In genomic region chr2:208642125-208642779, GRCh38 we compare ENCODE assay signal across 23 cellular contexts.
A peak's percentile ranks its signal among the peaks of the same experiment; 100 is the strongest.
DNase-seq lines count a peak whose midpoint lies in the region; ATAC-seq, FAIRE-seq and TF ChIP-seq lines count a peak whose summit lies in the region.
"Had no signal": no experiment of that assay in that cellular context is flagged by ENCODE, and none has a peak within 500 bp of the region (broad histone marks: within the 10 kb centered on the region; RNA-seq: fewer than 3 reads in every experiment).

No MANE protein-coding gene starts in this region.

- no peak overlapping the region for H3K27ac ChIP-seq in HepG2 (ENCODE audit: extremely low read length, insufficient read depth, low read length)
- no peak overlapping the region for H3K27ac ChIP-seq in right lobe of liver
- H3K27ac ChIP-seq in CD4-positive, alpha-beta memory T cell (ENCODE audit: low read depth, low read length), result no peak overlapping the region
- H3K27ac ChIP-seq: 22Rv1; BLaER1 treated with 17β-estradiol and CSF1 and Interleukin-3, amounts not matched to agents 10 nM and 100 nM; GM23248 had no signal

- TF ChIP-seq POLR2A in HepG2 (IDR thresholded peaks at IDR 0.05; ENCODE audit: insufficient read depth in 1 of 2, low read depth in 2 of 2, low read length in 2 of 2), result no peak
- no peak for TF ChIP-seq POLR2A in right lobe of liver (IDR thresholded peaks at IDR 0.05)

- H3K36me3 ChIP-seq in HepG2 (replicated peaks in 1 of 2; ENCODE audit: control insufficient read depth in 1 of 2, insufficient read depth in 2 of 2, low read length in 2 of 2) (no peaks in the 10 kb centered on the region), right lobe of liver (no peaks in the 10 kb centered on the region), bronchial epithelial cell (ENCODE audit: control insufficient read depth, insufficient read depth, low read length) (no peaks in the 10 kb centered on the region)
- no peaks in the 10 kb centered on the region for H3K36me3 ChIP-seq in CD4-positive, alpha-beta memory T cell (ENCODE audit: insufficient read depth, low read length)
- H3K36me3 ChIP-seq: BE2C; BLaER1 treated with 17β-estradiol and CSF1 and Interleukin-3, amounts not matched to agents 10 nM and 100 nM had no signal

- H2AFZ ChIP-seq in HepG2 (ENCODE audit: low read length), result no peak overlapping the region
- H2AFZ ChIP-seq: GM23248 had no signal

- H3K27me3 Mint-ChIP-seq in nephron (ENCODE audit: low read depth), result no peaks in the 10 kb centered on the region
- no peaks in the 10 kb centered on the region for H3K27me3 Mint-ChIP-seq in immature natural killer cell (ENCODE audit: low read depth in 3 of 3)
- H3K27me3 Mint-ChIP-seq in CD4-positive, alpha-beta memory T cell, result no peaks in the 10 kb centered on the region
- H3K27me3 Mint-ChIP-seq: CD4-positive, alpha-beta T cell had no signal

- H3K4me1 ChIP-seq in HepG2 (ENCODE audit: insufficient read depth, low read length) (no peaks in the 10 kb centered on the region), right lobe of liver (no peaks in the 10 kb centered on the region)
- H3K4me1 ChIP-seq in CD4-positive, alpha-beta memory T cell (ENCODE audit: insufficient read depth, low read length), result no peaks in the 10 kb centered on the region
- H3K4me1 ChIP-seq: BE2C had no signal

- H3K27ac Mint-ChIP-seq in nephron (peak overlapping the region in 2 of 3 experiments; percentile 6 to 72), immature natural killer cell (no peak overlapping the region)
- no peak overlapping the region for H3K27ac Mint-ChIP-seq in CD4-positive, alpha-beta memory T cell
- H3K27ac Mint-ChIP-seq: CD14-positive monocyte; CD4-positive, alpha-beta T cell had no signal

- H3K9me3 Mint-ChIP-seq in nephron (no peaks in the 10 kb centered on the region), immature natural killer cell (peaks cover 0 to 12% (median 4%) of the 10 kb centered on the region in 6 donors)
- H3K9me3 Mint-ChIP-seq in CD4-positive, alpha-beta memory T cell, result peaks cover 0 to 4% (median 2%) of the 10 kb centered on the region in 8 donors

- H4K20me1 ChIP-seq in HepG2 (ENCODE audit: insufficient read depth, low read length), result no peaks in the 10 kb centered on the region
- H4K20me1 ChIP-seq: BLaER1 treated with 17β-estradiol and CSF1 and Interleukin-3, amounts not matched to agents 10 nM and 100 nM had no signal

- POLR2A ChIA-PET in HepG2 (lab: Yijun Ruan, JAX), result no interaction called here
- POLR2A ChIA-PET in CD4-positive, alpha-beta memory T cell (lab: Charles Lee; ENCODE audit: partially characterized antibody), result no interaction called here

- no peaks in the 10 kb centered on the region for H3K27me3 ChIP-seq in HepG2 (ENCODE audit: control insufficient read depth in 1 of 2, insufficient read depth in 2 of 2, low read length in 2 of 2)
- no peaks in the 10 kb centered on the region for H3K27me3 ChIP-seq in right lobe of liver
- H3K27me3 ChIP-seq in bronchial epithelial cell (ENCODE audit: control insufficient read depth, insufficient read depth, low read length), result no peaks in the 10 kb centered on the region
- H3K27me3 ChIP-seq in CD4-positive, alpha-beta memory T cell (ENCODE audit: insufficient read depth, low read length), result no peaks in the 10 kb centered on the region
- H3K27me3 ChIP-seq: BE2C; BLaER1 treated with 17β-estradiol and CSF1 and Interleukin-3, amounts not matched to agents 10 nM and 100 nM had no signal

- TF ChIP-seq EP300 in HepG2 (IDR thresholded peaks at IDR 0.05; ENCODE audit: low read depth in 2 of 2, low read length in 2 of 2), result no peak
- TF ChIP-seq EP300 in HepG2 (CRISPR knock-in tag; IDR thresholded peaks at IDR 0.05; ENCODE audit: borderline replicate concordance), result no peak

- H3K4me2 ChIP-seq in HepG2 (ENCODE audit: low read depth, low read length), result no peak overlapping the region
- H3K4me2 ChIP-seq: BLaER1 treated with 17β-estradiol and CSF1 and Interleukin-3, amounts not matched to agents 10 nM and 100 nM had no signal

- TF ChIP-seq CTCF in HepG2 (CRISPR knock-in tag; IDR thresholded peaks at IDR 0.05) (no peak), right lobe of liver (IDR thresholded peaks at IDR 0.05) (no peak), bronchial epithelial cell (IDR thresholded peaks at IDR 0.05; ENCODE audit: insufficient read depth, low read length, severe bottlenecking) (no peak), nephron (IDR thresholded peaks at IDR 0.05; ENCODE audit: unreplicated experiment in 3 of 3) (no peak)

- H3K9me3 ChIP-seq in HepG2 (ENCODE audit: low read length) (no peaks in the 10 kb centered on the region), right lobe of liver (no peaks in the 10 kb centered on the region)
- H3K9me3 ChIP-seq in CD4-positive, alpha-beta memory T cell (ENCODE audit: control insufficient read depth in 1 of 2, low read length in 2 of 2), result no peaks in the 10 kb centered on the region
- H3K9me3 ChIP-seq: BE2C; BLaER1 treated with 17β-estradiol and CSF1 and Interleukin-3, amounts not matched to agents 10 nM and 100 nM; Caco-2 had no signal

- in situ Hi-C loops in HepG2 (cut with HindIII; ENCODE audit: extremely low pct_ligation_motif_present, low pct_unique_long_range_greater_than_20kb), result no loop called here

- DNase-seq in HepG2 (ENCODE audit: low spot score) (no peak), right lobe of liver (no peak), bronchial epithelial cell (ENCODE audit: low read depth) (peak; percentile 23), immature natural killer cell (no peak)
- no peak for DNase-seq in CD4-positive, alpha-beta memory T cell
- DNase-seq: ACHN; AML-193; BE2C; Caco-2; CD4-positive, alpha-beta T cell; DMS153; DND-41; GM23248; H7; HCEC 1CT had no signal

- intact Hi-C loops in HepG2 (cut with micrococcal nuclease; ENCODE audit: unreplicated experiment) (no loop called here), right lobe of liver (cut with DNase I) (no loop called here)
- intact Hi-C loops in CD4-positive, alpha-beta memory T cell (cut with micrococcal nuclease), result no loop called here

- FAIRE-seq in HepG2 (lab: Jason Lieb, UNC), result no peak
- FAIRE-seq in bronchial epithelial cell (lab: Jason Lieb, UNC), result no peak
- FAIRE-seq: A204.1, G401.6, GM12892, H1 had no signal

- 2% methylated on average over 2 of the region's 2 CpGs for WGBS in HepG2 (ENCODE audit: low lambda C conversion rate)
- 17% methylated on average over 2 of the region's 2 CpGs for WGBS in right lobe of liver (ENCODE audit: insufficient coverage, low coverage, low lambda C conversion rate, missing lambda C conversion rate)

- H3K4me1 Mint-ChIP-seq in nephron (no peaks in the 10 kb centered on the region), immature natural killer cell (no peaks in the 10 kb centered on the region)
- no peaks in the 10 kb centered on the region for H3K4me1 Mint-ChIP-seq in CD4-positive, alpha-beta memory T cell
- H3K4me1 Mint-ChIP-seq: CD14-positive monocyte had no signal

- H3K4me3 Mint-ChIP-seq in nephron (no peak overlapping the region), immature natural killer cell (no peak overlapping the region)
- no peak overlapping the region for H3K4me3 Mint-ChIP-seq in CD4-positive, alpha-beta memory T cell
- H3K4me3 Mint-ChIP-seq: CD14-positive monocyte; CD4-positive, alpha-beta T cell had no signal

- H3K9ac ChIP-seq in HepG2 (ENCODE audit: insufficient read depth, low read depth, low read length), result no peak overlapping the region
- H3K9ac ChIP-seq: BLaER1 treated with 17β-estradiol and CSF1 and Interleukin-3, amounts not matched to agents 10 nM and 100 nM; GM23248 had no signal

- H3K36me3 Mint-ChIP-seq in nephron (ENCODE audit: low read depth) (peaks cover 9% of the 10 kb centered on the region), immature natural killer cell (no peaks in the 10 kb centered on the region)
- H3K36me3 Mint-ChIP-seq in CD4-positive, alpha-beta memory T cell, result no peaks in the 10 kb centered on the region
- H3K36me3 Mint-ChIP-seq: CD14-positive monocyte had no signal

- no peak for TF ChIP-seq RAD21 in HepG2 (CRISPR knock-in tag; IDR thresholded peaks at IDR 0.05)

- no TSS peak for BruUV-seq in HepG2 (replicated peaks; lab: Mats Ljungman, UMichigan)

- no peaks in the 10 kb centered on the region for H3K79me2 ChIP-seq in HepG2 (ENCODE audit: insufficient read depth, low read length)

- CTCF ChIA-PET in HepG2 (lab: Yijun Ruan, JAX; ENCODE audit: low intra/inter-chr PET ratio, low total read pairs), result no interaction called here
- CTCF ChIA-PET in CD4-positive, alpha-beta memory T cell (lab: Charles Lee; ENCODE audit: partially characterized antibody), result no interaction called here

- no peak overlapping the region for H3K4me3 ChIP-seq in HepG2 (replicated peaks in 1 of 3; ENCODE audit: insufficient read depth in 1 of 3, low read depth in 2 of 3, low read length in 3 of 3)
- no peak overlapping the region for H3K4me3 ChIP-seq in right lobe of liver
- no peak overlapping the region for H3K4me3 ChIP-seq in bronchial epithelial cell (ENCODE audit: low read depth, low read length)
- no peak overlapping the region for H3K4me3 ChIP-seq in CD4-positive, alpha-beta memory T cell (ENCODE audit: low read length in 2 of 2)
- H3K4me3 ChIP-seq: BLaER1 treated with 17β-estradiol and CSF1 and Interleukin-3, amounts not matched to agents 10 nM and 100 nM; GM23248 had no signal

- ATAC-seq in HepG2 (no peak), right lobe of liver (no peak)

TF ChIP-seq in HepG2, 621 proteins besides CTCF, POLR2A, EP300 and RAD21:
- TF ChIP-seq SPEN (CRISPR knock-in tag; IDR thresholded peaks at IDR 0.05; ENCODE audit: low read depth) (no peak), MAFK (conservative IDR thresholded peaks at IDR 0.05 in 1 of 2, IDR thresholded peaks at IDR 0.05 in 1 of 2; ENCODE audit: low read length in 2 of 2) (peak in 1 of 2 experiments; percentile 35; a peak in 2 of 4 replicates), MAFF (IDR thresholded peaks at IDR 0.05; ENCODE audit: low read depth, low read length) (peak; percentile 29; the same call in 1 of the 2 replicates)

Comparison
In these comparisons a context has a peak if more than half of its experiments do, and no peak if none do; other contexts are left out.
1. H3K27ac Mint-ChIP-seq: peak in nephron (2 of 3); none in immature natural killer cell (0 of 6) and CD4-positive, alpha-beta memory T cell (0 of 7).